ENCODE assay signal across 13 cellular contexts in genomic region chr7:115747174-115747573, GRCh38.
A peak's percentile ranks its signal among the peaks of the same experiment; 100 is the strongest.
DNase-seq lines count a peak whose midpoint lies in the region; FAIRE-seq and TF ChIP-seq lines count a peak whose summit lies in the region.
"Had no signal": no experiment of that assay in that cellular context is flagged by ENCODE, and none has a peak within 500 bp of the region (broad histone marks: within the 10 kb centered on the region; RNA-seq: fewer than 3 reads in every experiment).

No MANE protein-coding gene starts in this region.

- no peaks in the 10 kb centered on the region for H3K36me3 ChIP-seq in GM23248 (ENCODE audit: low read depth)
- H3K36me3 ChIP-seq in OCI-LY3 (replicated peaks; ENCODE audit: low read depth, low read length) = no peaks in the 10 kb centered on the region
- no peaks in the 10 kb centered on the region for H3K36me3 ChIP-seq in hepatocyte (replicated peaks; ENCODE audit: insufficient read depth, low read depth)
- H3K36me3 ChIP-seq in small intestine (ENCODE audit: control insufficient read depth in 2 of 2, insufficient read depth in 2 of 2, low read length in 2 of 2) = no peaks in the 10 kb centered on the region
- no peaks in the 10 kb centered on the region for H3K36me3 ChIP-seq in adrenal gland (replicated peaks in 1 of 2)
- H3K36me3 ChIP-seq: lower lobe of right lung, MG63, neutrophil had no signal

- no peak for TF ChIP-seq POLR2A in adrenal gland (IDR thresholded peaks at IDR 0.05)

- in situ Hi-C loops in GM23248 (cut with MboI) = no loop called here

- H2AFZ ChIP-seq in GM23248 = peak overlapping the region; percentile 60
- H2AFZ ChIP-seq in OCI-LY3 (ENCODE audit: low read depth, low read length) = peak overlapping the region; percentile 93
- peak overlapping the region; percentile 19 for H2AFZ ChIP-seq in hepatocyte

- H3K27ac ChIP-seq in GM23248 = no peak overlapping the region
- H3K27ac ChIP-seq in OCI-LY3 (ENCODE audit: low read length) = peak overlapping the region; percentile 39
- no peak overlapping the region for H3K27ac ChIP-seq in hepatocyte
- no peak overlapping the region for H3K27ac ChIP-seq in small intestine (ENCODE audit: low read depth in 1 of 2, low read length in 1 of 2)
- H3K27ac ChIP-seq in adrenal gland = no peak overlapping the region
- H3K27ac ChIP-seq: lower lobe of right lung, neutrophil had no signal

- intact Hi-C loops in adrenal gland (cut with DNase I) = no loop called here

- H3K79me2 ChIP-seq in GM23248 (ENCODE audit: insufficient read depth) (no peaks in the 10 kb centered on the region), OCI-LY3 (ENCODE audit: low read length) (no peaks in the 10 kb centered on the region), hepatocyte (no peaks in the 10 kb centered on the region)

- peak; percentile 100 for FAIRE-seq in A204.1 (lab: Jason Lieb, UNC)
- no peak for FAIRE-seq in small intestine (lab: Jason Lieb, UNC)

- TF ChIP-seq CTCF in OCI-LY3 (IDR thresholded peaks at IDR 0.05; ENCODE audit: low read depth, low read length) (no peak), hepatocyte (IDR thresholded peaks at IDR 0.05; ENCODE audit: poor library complexity) (no peak), adrenal gland (IDR thresholded peaks at IDR 0.05) (no peak)

- no peak overlapping the region for H3K4me2 ChIP-seq in GM23248 (ENCODE audit: unreplicated experiment)
- H3K4me2 ChIP-seq in OCI-LY3 (ENCODE audit: low read length) = peak overlapping the region; percentile 70
- peak overlapping the region; percentile 6 for H3K4me2 ChIP-seq in hepatocyte

- H3K9ac ChIP-seq in GM23248 (no peak overlapping the region), OCI-LY3 (ENCODE audit: low read length) (peak overlapping the region; percentile 21; the same call in 1 of the 2 replicates)

- H3K4me1 ChIP-seq in GM23248 (ENCODE audit: insufficient read depth) (no peaks in the 10 kb centered on the region), OCI-LY3 (ENCODE audit: low read length) (peaks cover 10% of the 10 kb centered on the region), hepatocyte (ENCODE audit: insufficient read depth) (no peaks in the 10 kb centered on the region), small intestine (ENCODE audit: control insufficient read depth in 2 of 2, insufficient read depth in 1 of 2, low read depth in 1 of 2, low read length in 1 of 2) (no peaks in the 10 kb centered on the region), adrenal gland (replicated peaks in 1 of 2) (no peaks in the 10 kb centered on the region)
- H3K4me1 ChIP-seq: lower lobe of right lung had no signal

- H4K20me1 ChIP-seq in GM23248 (ENCODE audit: insufficient read depth) (no peaks in the 10 kb centered on the region), OCI-LY3 (ENCODE audit: insufficient read depth, low read length) (no peaks in the 10 kb centered on the region), hepatocyte (ENCODE audit: insufficient read depth, poor library complexity, severe bottlenecking) (no peaks in the 10 kb centered on the region)

- 69 to 72% methylated on average over 4 of the region's 4 CpGs for WGBS in GM23248 (ENCODE audit: low coverage in 1 of 2, low lambda C conversion rate in 2 of 2, missing lambda C conversion rate in 2 of 2), 2 experiments
- WGBS in hepatocyte (ENCODE audit: low lambda C conversion rate, missing lambda C conversion rate) = 41% methylated on average over 4 of the region's 4 CpGs
- 26 to 44% (median 32%) methylated on average over 4 of the region's 4 CpGs for WGBS in small intestine, 3 donors
- WGBS in adrenal gland, 4 donors = 66 to 72% (median 69%) methylated on average over 4 of the region's 4 CpGs

- no peaks in the 10 kb centered on the region for H3K9me2 ChIP-seq in GM23248 (ENCODE audit: insufficient read depth)
- H3K9me2 ChIP-seq in hepatocyte (replicated peaks; ENCODE audit: insufficient read depth) = no peaks in the 10 kb centered on the region

- no peak for DNase-seq in GM23248
- DNase-seq in hepatocyte (ENCODE audit: low spot score) = no peak
- no peak for DNase-seq in small intestine
- no peak for DNase-seq in adrenal gland
- no peak for DNase-seq in ecto neural progenitor cell (ENCODE audit: low spot score)
- no peak for DNase-seq in AG20443 (ENCODE audit: low spot score)
- DNase-seq: ACHN; activated naive CD8-positive, alpha-beta T cell treated with anti-CD3 and anti-CD28 coated beads, Interleukin-2, amount 10 ng/mL, durations not matched to agents 7 days and 5 days; lower lobe of right lung; MG63 had no signal

- no peaks in the 10 kb centered on the region for H3F3A ChIP-seq in GM23248 (ENCODE audit: insufficient read depth)

- H3K27me3 ChIP-seq in GM23248 (replicated peaks; ENCODE audit: insufficient read depth) = no peaks in the 10 kb centered on the region
- H3K27me3 ChIP-seq in OCI-LY3 (ENCODE audit: low read depth, low read length) = no peaks in the 10 kb centered on the region
- no peaks in the 10 kb centered on the region for H3K27me3 ChIP-seq in hepatocyte
- H3K27me3 ChIP-seq in small intestine (ENCODE audit: control insufficient read depth in 2 of 2, insufficient read depth in 2 of 2, low read length in 2 of 2) = no peaks in the 10 kb centered on the region
- no peaks in the 10 kb centered on the region for H3K27me3 ChIP-seq in adrenal gland
- H3K27me3 ChIP-seq: MG63, neutrophil had no signal

- H3K4me3 ChIP-seq in GM23248 = no peak overlapping the region
- peak overlapping the region; percentile 57 for H3K4me3 ChIP-seq in OCI-LY3 (ENCODE audit: low read length)
- H3K4me3 ChIP-seq in hepatocyte = no peak overlapping the region
- H3K4me3 ChIP-seq in small intestine (ENCODE audit: low read depth in 1 of 2, low read length in 2 of 2) = no peak overlapping the region
- no peak overlapping the region for H3K4me3 ChIP-seq in adrenal gland
- H3K4me3 ChIP-seq: lower lobe of right lung, MG63 had no signal

- H3K9me3 ChIP-seq in GM23248 (ENCODE audit: low read depth) (no peaks in the 10 kb centered on the region), OCI-LY3 (ENCODE audit: insufficient read depth, low read length) (no peaks in the 10 kb centered on the region), hepatocyte (ENCODE audit: low read depth) (no peaks in the 10 kb centered on the region), small intestine (ENCODE audit: control insufficient read depth, low read depth) (no peaks in the 10 kb centered on the region), adrenal gland (replicated peaks in 1 of 3) (peaks cover 0 to 6% (median 0%) of the 10 kb centered on the region in 3 donors)
- H3K9me3 ChIP-seq: lower lobe of right lung, MG63, neutrophil had no signal

Comparison
In these comparisons a context has a peak if more than half of its experiments do, and no peak if none do; other contexts are left out.
1. H2AFZ ChIP-seq: peak in every context shown above with its lines; median percentile 93 in OCI-LY3; 60 in GM23248; 19 in hepatocyte.